Comparison of ENCODE assay signal across 8 cellular contexts in genomic region chr11:16902182-16902581, GRCh38.
DNase-seq lines count a peak whose midpoint lies in the region; ATAC-seq and TF ChIP-seq lines count a peak whose summit lies in the region.

No MANE protein-coding gene starts in this region.

- H3K4me2 ChIP-seq in osteoblast (ENCODE audit: insufficient read depth, low read length): no peak overlapping the region

- no peaks in the 10 kb centered on the region for H3K79me2 ChIP-seq in osteoblast (ENCODE audit: insufficient read depth, low read length)

- H3K36me3 ChIP-seq in esophagus squamous epithelium (no peaks in the 10 kb centered on the region), osteoblast (ENCODE audit: insufficient read depth, low read length) (no peaks in the 10 kb centered on the region)

- H3K4me3 ChIP-seq in esophagus squamous epithelium (no peak overlapping the region), osteoblast (ENCODE audit: insufficient read depth, low read length) (no peak overlapping the region), lower leg skin (ENCODE audit: low read depth, poor library complexity, severe bottlenecking) (no peak overlapping the region)

- H3K4me1 ChIP-seq in esophagus squamous epithelium (peaks cover 0 to 53% (median 0%) of the 10 kb centered on the region in 3 donors), osteoblast (ENCODE audit: insufficient read depth, low read length) (peaks cover 5% of the 10 kb centered on the region)

- H2AFZ ChIP-seq in osteoblast (ENCODE audit: low read length): no peak overlapping the region

- WGBS in esophagus squamous epithelium, 2 donors: 43 to 46% methylated on average over 6 of the region's 6 CpGs
- 75 to 77% methylated on average over 6 of the region's 6 CpGs for WGBS in lower leg skin, 2 donors

- TF ChIP-seq POLR2A in GM18505 (IDR thresholded peaks at IDR 0.05; ENCODE audit: borderline replicate concordance, extremely low read depth, insufficient read depth, insufficient read length) (peak; percentile 36), esophagus squamous epithelium (IDR thresholded peaks at IDR 0.05) (no peak), lower leg skin (IDR thresholded peaks at IDR 0.05) (no peak)

- no peak for DNase-seq in esophagus squamous epithelium (lab: John Stamatoyannopoulos, UW)
- no peak for DNase-seq in NCI-H2227 treated with DMSO at 0.1 percent for 48 hours (lab: John Stamatoyannopoulos, UW)
- no peak for DNase-seq in DMS 273 treated with DMSO at 0.1 percent for 48 hours (lab: John Stamatoyannopoulos, UW)
- no peak for DNase-seq in osteoblast (ENCODE audit: insufficient read length, low spot score, missing footprints)
- DNase-seq in lower leg skin (ENCODE audit: low spot score in 2 of 2): no peak

- intact Hi-C loops in esophagus squamous epithelium (cut with DNase I): no loop called here
- intact Hi-C loops in lower leg skin (cut with DNase I; ENCODE audit: low total_unique reads): no loop called here

- H3K27me3 ChIP-seq in esophagus squamous epithelium (no peaks in the 10 kb centered on the region), osteoblast (ENCODE audit: insufficient read depth, low read length) (no peaks in the 10 kb centered on the region)

- H3K27ac ChIP-seq in esophagus squamous epithelium: peak overlapping the region; percentile 32 to 62 (median 42)
- no peak overlapping the region for H3K27ac ChIP-seq in osteoblast (ENCODE audit: low read depth, low read length)

- no peak for TF ChIP-seq CTCF in esophagus squamous epithelium (IDR thresholded peaks at IDR 0.05)
- no peak for TF ChIP-seq CTCF in osteoblast (IDR thresholded peaks at IDR 0.05; ENCODE audit: extremely low read depth, low read depth, low read length)
- TF ChIP-seq CTCF in lower leg skin (IDR thresholded peaks at IDR 0.05): no peak

- H3K9me3 ChIP-seq in esophagus squamous epithelium (no peaks in the 10 kb centered on the region), osteoblast (ENCODE audit: low read depth, low read length) (no peaks in the 10 kb centered on the region)

- H4K20me1 ChIP-seq in osteoblast (ENCODE audit: insufficient read depth, low read length): no peaks in the 10 kb centered on the region

- ATAC-seq in GM18505 (IDR thresholded peaks at IDR 0.05; ENCODE audit: unreplicated experiment): peak; percentile 82
- ATAC-seq in GM21576 (IDR thresholded peaks at IDR 0.05; ENCODE audit: unreplicated experiment): peak; percentile 77
- ATAC-seq in HG03571 (IDR thresholded peaks at IDR 0.05; ENCODE audit: unreplicated experiment): peak; percentile 80
